9 cellular contexts compared by ENCODE assay signal in genomic region chr7:134546903-134547737, GRCh38. TPM values are rescaled to one million over a fixed set of nuclear protein-coding genes. Genes with fewer than 3 reads are reported as not detected.
DNase-seq lines count a peak whose midpoint lies in the region; ATAC-seq, FAIRE-seq and TF ChIP-seq lines count a peak whose summit lies in the region.
"Had no signal": no experiment of that assay in that cellular context is flagged by ENCODE, and none has a peak within 500 bp of the region (broad histone marks: within the 10 kb centered on the region; RNA-seq: fewer than 3 reads in every experiment).

No MANE protein-coding gene starts in this region.

- no peaks in the 10 kb centered on the region for H3K9me3 ChIP-seq in suprapubic skin

- FAIRE-seq in frontal cortex (lab: Jason Lieb, UNC) = no peak
- FAIRE-seq: endometrium had no signal

- no peak for TF ChIP-seq POLR2A in suprapubic skin (IDR thresholded peaks at IDR 0.05)

- H3K27ac ChIP-seq in suprapubic skin = peak overlapping the region; percentile 58

- H3K36me3 ChIP-seq in suprapubic skin = no peaks in the 10 kb centered on the region

- DNase-seq in COR-L47 (lab: John Stamatoyannopoulos, UW) = peak; percentile 20
- peak in 54 of 76 experiments; percentile 2 to 54 (median 24) for DNase-seq in HUDEP-2 (lab: John Stamatoyannopoulos, UW; ENCODE audit: unreplicated experiment in 76 of 76)
- peak; percentile 63 for DNase-seq in RKO (ENCODE audit: low spot score)
- DNase-seq in activated T-helper 9 cell treated with anti-CD3 and anti-CD28 coated beads, Interleukin-2, amount 50 U/mL, for 16 hours (ENCODE audit: low read depth) = peak; percentile 46
- DNase-seq in frontal cortex (ENCODE audit: low spot score in 2 of 2) = peak; percentile 6 to 46
- peak; percentile 33 for DNase-seq in occipital lobe (lab: John Stamatoyannopoulos, UW)
- DNase-seq in suprapubic skin (ENCODE audit: low spot score in 2 of 2) = peak in 1 of 2 donors; percentile 78

- ATAC-seq in GM21367 (IDR thresholded peaks at IDR 0.05; ENCODE audit: unreplicated experiment) = peak; percentile 41

- no peaks in the 10 kb centered on the region for H3K27me3 ChIP-seq in suprapubic skin

- TF ChIP-seq CTCF in suprapubic skin (IDR thresholded peaks at IDR 0.05) = peak; percentile 66 to 82

- 11% methylated on average over 9 of the region's 9 CpGs for WGBS in suprapubic skin

- H3K4me3 ChIP-seq in suprapubic skin = peak overlapping the region; percentile 40

- TF ChIP-seq EP300 in suprapubic skin (IDR thresholded peaks at IDR 0.05) = no peak

- H3K4me1 ChIP-seq in suprapubic skin = peaks cover 24% of the 10 kb centered on the region

RNA-seq across cellular contexts. Expression of gene AKR1B15, which starts 1.8 kb away (rescaled TPM):
- total RNA-seq in frontal cortex = not detected
- not detected for total RNA-seq in occipital lobe
- 1 to 10 TPM in 1 of 4 donors, not detected in 3; 1.1 TPM for total RNA-seq in suprapubic skin

RNA-seq across cellular contexts. Expression of gene AKR1B10, which starts 19.8 kb away (rescaled TPM):
- total RNA-seq in frontal cortex = not detected
- not detected for total RNA-seq in occipital lobe
- 10 to 100 TPM in 2 of 4 donors, 1 to 10 TPM in 2; 5.9 to 57.5 (median 8.2) TPM for total RNA-seq in suprapubic skin
